In genomic region chr12:6493580-6494350, GRCh38 we compare ENCODE assay signal across 1 cellular context.
TF ChIP-seq lines count a peak whose summit lies in the region.

TSS of gene NCAPD2 (plus strand) at chr12:6494102. CDS start at chr12:6495099, 997 bp downstream.

TF ChIP-seq in SK-N-SH, 30 proteins besides CTCF, POLR2A, EP300 and RAD21 (continued from another document):
- TF ChIP-seq MAX (IDR thresholded peaks at IDR 0.05; ENCODE audit: low read depth), result peak; percentile 92
- no peak for TF ChIP-seq RXRA (IDR thresholded peaks at IDR 0.05; ENCODE audit: borderline replicate concordance, low read depth)
- TF ChIP-seq JUND (IDR thresholded peaks at IDR 0.05), result no peak
- 0 out of 2 replicates have a peak, but pooled peaks have one; percentile 5 for TF ChIP-seq USF1 (IDR thresholded peaks at IDR 0.05; ENCODE audit: borderline replicate concordance, low read depth)
- peak; percentile 75 for TF ChIP-seq TAF1 (IDR thresholded peaks at IDR 0.05; ENCODE audit: borderline replicate concordance, low read depth, low read length)
- no peak for TF ChIP-seq TEAD4 (IDR thresholded peaks at IDR 0.05; ENCODE audit: borderline replicate concordance, insufficient read depth)
- TF ChIP-seq MXI1 (IDR thresholded peaks at IDR 0.05; ENCODE audit: low read depth, low read length), result peak; percentile 99
- TF ChIP-seq NFIC (IDR thresholded peaks at IDR 0.05; ENCODE audit: borderline replicate concordance), result no peak
- no peak for TF ChIP-seq MEF2A (IDR thresholded peaks at IDR 0.05; ENCODE audit: borderline replicate concordance, low read depth)
- no peak for TF ChIP-seq CHD2 (IDR thresholded peaks at IDR 0.05; ENCODE audit: low read length, partially characterized antibody)
- TF ChIP-seq SMC3 (IDR thresholded peaks at IDR 0.05; ENCODE audit: low read depth, low read length), result no peak
- TF ChIP-seq FOXM1 (IDR thresholded peaks at IDR 0.05; ENCODE audit: low read depth), result peak; percentile 65; the same call in 1 of the 2 replicates
- no peak for TF ChIP-seq YY1 (IDR thresholded peaks at IDR 0.05; ENCODE audit: low read depth)
- no peak for TF ChIP-seq GATA2 (CRISPR knock-in tag; IDR thresholded peaks at IDR 0.05)
- no peak for TF ChIP-seq ZBTB33 (IDR thresholded peaks at IDR 0.05; ENCODE audit: borderline replicate concordance, low read depth)
- TF ChIP-seq SIN3A (IDR thresholded peaks at IDR 0.05; ENCODE audit: borderline replicate concordance, low read depth, low read length), result peak; percentile 83
